In genomic region chr18:79945118-79946042, GRCh38 we compare ENCODE assay signal across 15 cellular contexts. TPM values are rescaled to one million over a fixed set of nuclear protein-coding genes. Genes with fewer than 3 reads are reported as not detected.
A peak's percentile ranks its signal among the peaks of the same experiment; 100 is the strongest.
DNase-seq lines count a peak whose midpoint lies in the region; ATAC-seq, FAIRE-seq and TF ChIP-seq lines count a peak whose summit lies in the region.
"Had no signal": no experiment of that assay in that cellular context is flagged by ENCODE, and none has a peak within 500 bp of the region (broad histone marks: within the 10 kb centered on the region; RNA-seq: fewer than 3 reads in every experiment).

No MANE protein-coding gene starts in this region.

- no peaks in the 10 kb centered on the region; the same call in 2 of the 3 replicates for H3K36me3 Mint-ChIP-seq in GM23338 (ENCODE audit: low read depth)
- H3K36me3 Mint-ChIP-seq in stimulated activated effector memory CD8-positive, alpha-beta T cell treated with anti-CD3 and anti-CD28 coated beads, Interleukin-12 subunit alpha, Interleukin-12 subunit beta, amount 100 ng/mL, for 72 hours, result peaks cover 39% of the 10 kb centered on the region

- TF ChIP-seq POLR2A in HepG2 (IDR thresholded peaks at IDR 0.05; ENCODE audit: insufficient read depth in 1 of 2, low read depth in 2 of 2, low read length in 2 of 2), result no peak

- peaks cover 13% of the 10 kb centered on the region for H3K27me3 ChIP-seq in GM23338 (ENCODE audit: insufficient read depth)
- H3K27me3 ChIP-seq in WERI-Rb-1 (ENCODE audit: insufficient read depth, low read depth, severe bottlenecking), result no peaks in the 10 kb centered on the region
- no peaks in the 10 kb centered on the region; a peak in 1 of 5 replicates for H3K27me3 ChIP-seq in HepG2 (ENCODE audit: control insufficient read depth in 1 of 2, insufficient read depth in 2 of 2, low read length in 2 of 2)
- H3K27me3 ChIP-seq: heart left ventricle had no signal

- H3K4me2 ChIP-seq in GM23338, result no peak overlapping the region
- peak overlapping the region; percentile 14; the same call in 1 of the 2 replicates for H3K4me2 ChIP-seq in HepG2 (ENCODE audit: low read depth, low read length)

- no peak overlapping the region for H3K27ac ChIP-seq in GM23338 (ENCODE audit: low read depth)
- H3K27ac ChIP-seq in WERI-Rb-1, result no peak overlapping the region; the same call in 1 of the 2 replicates
- H3K27ac ChIP-seq in HepG2 (ENCODE audit: extremely low read length, insufficient read depth, low read length), result peak overlapping the region; percentile 28
- H3K27ac ChIP-seq: heart left ventricle had no signal

- no peaks in the 10 kb centered on the region for H3K79me2 ChIP-seq in GM23338 (replicated peaks; ENCODE audit: insufficient read depth)
- peaks cover 91% of the 10 kb centered on the region for H3K79me2 ChIP-seq in HepG2 (ENCODE audit: insufficient read depth, low read length)

- H3K4me1 ChIP-seq in GM23338 (ENCODE audit: insufficient read depth), result no peaks in the 10 kb centered on the region
- peaks cover 90% of the 10 kb centered on the region for H3K4me1 ChIP-seq in HepG2 (ENCODE audit: insufficient read depth, low read length)

- H3K4me1 Mint-ChIP-seq in GM23338, result peaks cover 17% of the 10 kb centered on the region
- peaks cover 52% of the 10 kb centered on the region for H3K4me1 Mint-ChIP-seq in stimulated activated effector memory CD8-positive, alpha-beta T cell treated with anti-CD3 and anti-CD28 coated beads, Interleukin-12 subunit alpha, Interleukin-12 subunit beta, amount 100 ng/mL, for 72 hours

- no peak overlapping the region for H3K27ac Mint-ChIP-seq in GM23338
- peak overlapping the region; percentile 95 for H3K27ac Mint-ChIP-seq in stimulated activated effector memory CD8-positive, alpha-beta T cell treated with anti-CD3 and anti-CD28 coated beads, Interleukin-12 subunit alpha, Interleukin-12 subunit beta, amount 100 ng/mL, for 72 hours

- no peak overlapping the region for H3K4me3 Mint-ChIP-seq in GM23338
- no peak overlapping the region for H3K4me3 Mint-ChIP-seq in stimulated activated effector memory CD8-positive, alpha-beta T cell treated with anti-CD3 and anti-CD28 coated beads, Interleukin-12 subunit alpha, Interleukin-12 subunit beta, amount 100 ng/mL, for 72 hours

- TF ChIP-seq EP300 in HepG2 (IDR thresholded peaks at IDR 0.05; ENCODE audit: low read depth in 2 of 2, low read length in 2 of 2), result no peak
- TF ChIP-seq EP300 in HepG2 (CRISPR knock-in tag; IDR thresholded peaks at IDR 0.05; ENCODE audit: borderline replicate concordance), result no peak

- in situ Hi-C loops in HepG2 (cut with HindIII; ENCODE audit: extremely low pct_ligation_motif_present, low pct_unique_long_range_greater_than_20kb), result no loop called here

- CTCF ChIA-PET in HepG2 (lab: Yijun Ruan, JAX; ENCODE audit: low intra/inter-chr PET ratio, low total read pairs), result no interaction called here

- H3F3A ChIP-seq in GM23338 (replicated peaks; ENCODE audit: low read depth), result no peaks in the 10 kb centered on the region

- 87% methylated on average over 11 of the region's 17 CpGs for WGBS in HepG2 (ENCODE audit: low lambda C conversion rate)

- peaks cover 17% of the 10 kb centered on the region for H3K27me3 Mint-ChIP-seq in GM23338 (ENCODE audit: insufficient read depth, low read depth, poor library complexity)

- ATAC-seq in GM23338 (peak; percentile 31; the same call in 2 of the 3 replicates), HepG2 (peak; percentile 16), HG03108 (IDR thresholded peaks at IDR 0.05; ENCODE audit: unreplicated experiment) (no peak)
- no peak for ATAC-seq in stimulated activated effector memory CD8-positive, alpha-beta T cell treated with anti-CD3 and anti-CD28 coated beads, Interleukin-12 subunit alpha, Interleukin-12 subunit beta, amount 100 ng/mL, for 72 hours
- ATAC-seq: heart left ventricle had no signal

- H3K9me2 ChIP-seq in GM23338 (ENCODE audit: insufficient read depth), result no peaks in the 10 kb centered on the region

- H4K20me1 ChIP-seq in GM23338 (replicated peaks; ENCODE audit: insufficient read depth) (peaks cover 10% of the 10 kb centered on the region; the same call in 1 of the 2 replicates), HepG2 (ENCODE audit: insufficient read depth, low read length) (peaks cover 13% of the 10 kb centered on the region; the same call in 1 of the 2 replicates)

- peak overlapping the region; percentile 36; the same call in 1 of the 2 replicates for H3K9ac ChIP-seq in HepG2 (ENCODE audit: insufficient read depth, low read depth, low read length)

- TF ChIP-seq RAD21 in HepG2 (CRISPR knock-in tag; IDR thresholded peaks at IDR 0.05), result no peak

- H3K36me3 ChIP-seq in GM23338 (ENCODE audit: insufficient read depth) (no peaks in the 10 kb centered on the region), WERI-Rb-1 (peaks cover 76% of the 10 kb centered on the region), HepG2 (replicated peaks in 1 of 2; ENCODE audit: control insufficient read depth in 1 of 2, insufficient read depth in 2 of 2, low read length in 2 of 2) (peaks cover 14 to 36% of the 10 kb centered on the region in 2 experiments; a peak in 4 of 5 replicates)

- TF ChIP-seq CTCF in GM23338 (conservative IDR thresholded peaks at IDR 0.05; ENCODE audit: low read depth in 2 of 2), result no peak
- no peak for TF ChIP-seq CTCF in WERI-Rb-1 (IDR thresholded peaks at IDR 0.05; ENCODE audit: low read depth, low read length)
- no peak for TF ChIP-seq CTCF in HepG2 (CRISPR knock-in tag; IDR thresholded peaks at IDR 0.05)
- TF ChIP-seq CTCF in GM10266 (IDR thresholded peaks at IDR 0.05; ENCODE audit: control insufficient read depth, insufficient read depth, low read depth, missing control alignments), result no peak

- H3K9me3 ChIP-seq in WERI-Rb-1 (ENCODE audit: severe bottlenecking) (no peaks in the 10 kb centered on the region), HepG2 (ENCODE audit: low read length) (no peaks in the 10 kb centered on the region)
- H3K9me3 ChIP-seq: heart left ventricle had no signal

- no peak for FAIRE-seq in HepG2 (lab: Jason Lieb, UNC)

- H2AFZ ChIP-seq in GM23338 (no peak overlapping the region), HepG2 (ENCODE audit: low read length) (no peak overlapping the region)

- intact Hi-C loops in HepG2 (cut with micrococcal nuclease; ENCODE audit: unreplicated experiment), result no loop called here

- DNase-seq in GM23338 (ENCODE audit: low spot score) (no peak), WERI-Rb-1 (peak; percentile 17), HepG2 (ENCODE audit: low spot score) (no peak), H4 (ENCODE audit: low spot score) (no peak), GM10266 (ENCODE audit: extremely low spot score) (no peak), NCI-H128 (lab: John Stamatoyannopoulos, UW; ENCODE audit: unreplicated experiment) (no peak)
- DNase-seq in stimulated activated effector memory CD8-positive, alpha-beta T cell treated with anti-CD3 and anti-CD28 coated beads, Interleukin-12 subunit alpha, Interleukin-12 subunit beta, amount 100 ng/mL, for 72 hours (ENCODE audit: low spot score in 2 of 2), result no peak
- DNase-seq: activated CD4-positive, CD25-positive, alpha-beta regulatory T cell; activated naive CD4-positive, alpha-beta T cell treated with Interleukin-2 at 50 U/mL for 16 hours; DMS79; effector memory CD4-positive, alpha-beta T cell; IMR-90; mammary epithelial cell had no signal

- no peaks in the 10 kb centered on the region; the same call in 2 of the 3 replicates for H3K9me3 Mint-ChIP-seq in GM23338
- H3K9me3 Mint-ChIP-seq in stimulated activated effector memory CD8-positive, alpha-beta T cell treated with anti-CD3 and anti-CD28 coated beads, Interleukin-12 subunit alpha, Interleukin-12 subunit beta, amount 100 ng/mL, for 72 hours, result no peaks in the 10 kb centered on the region

- no TSS peak for BruUV-seq in HepG2 (replicated peaks; lab: Mats Ljungman, UMichigan)

- no peak overlapping the region for H3K4me3 ChIP-seq in GM23338
- no peak overlapping the region for H3K4me3 ChIP-seq in WERI-Rb-1 (ENCODE audit: low read depth, low read length)
- H3K4me3 ChIP-seq in HepG2 (replicated peaks in 1 of 3; ENCODE audit: insufficient read depth in 1 of 3, low read depth in 2 of 3, low read length in 3 of 3), result no peak overlapping the region
- H3K4me3 ChIP-seq: heart left ventricle had no signal

- POLR2A ChIA-PET in HepG2 (lab: Yijun Ruan, JAX), result interaction anchor here (0.9 to 1.9 kb wide), 3 partner anchors 9 to 11 kb away, joined by 3 to 6 read pairs (median 4); no protein-coding TSS in a partner anchor

RNA-seq across cellular contexts. Expression of gene SLC66A2, which starts 6.1 kb away (rescaled TPM):
- 10.9 and 18.1 TPM in 2 replicates for total RNA-seq in GM23338 (2014; rRNA removed; shearing (Covaris generic))
- polyA plus RNA-seq in GM23338 (2016; fragmentation: Nextera tagmentation; extraction: Ambion mirVana) (4.0 and 5.4 TPM in 2 replicates), HepG2 (2011; rRNA removed) (33.5 and 62.5 TPM in 2 replicates)
- total RNA-seq in HepG2 (2016; rRNA removed; fragmentation: Illumina TruSeq; extraction: Trizol), result 30.3 and 41.9 TPM in 2 replicates
- 40.5 and 40.6 TPM in 2 replicates for total RNA-seq in HepG2 (2016; cell fraction: cytosol; rRNA removed; fragmentation: Illumina TruSeq; extraction: Trizol; ENCODE audit: low read depth)
- 29.0 and 42.7 TPM in 2 replicates for total RNA-seq in HepG2 (2016; cell fraction: insoluble cytoplasmic fraction; rRNA removed; fragmentation: Illumina TruSeq; extraction: Trizol)
- total RNA-seq in HepG2 (2016; cell fraction: membrane; rRNA removed; fragmentation: Illumina TruSeq; extraction: Trizol), result 74.6 and 79.6 TPM in 2 replicates
- total RNA-seq in HepG2 (2016; cell fraction: nucleus; rRNA removed; fragmentation: Illumina TruSeq; extraction: Trizol), result 24.3 and 28.3 TPM in 2 replicates
- polyA plus RNA-seq in HepG2 (2011; cell fraction: cytosol; rRNA removed), result 56.8 and 67.4 TPM in 2 replicates
- 84.2 and 87.0 TPM in 2 replicates for polyA plus RNA-seq in HepG2 (2011; cell fraction: nucleus; rRNA removed)
- polyA plus RNA-seq in HepG2 (2012), result 46.8 and 62.2 TPM in 2 replicates
- polyA plus RNA-seq in HepG2 (2016; cell fraction: cytosol; fragmentation: Illumina TruSeq; extraction: Trizol; ENCODE audit: low read depth), result 45.1 and 50.9 TPM in 2 replicates
- polyA plus RNA-seq in HepG2 (2016; cell fraction: insoluble cytoplasmic fraction; fragmentation: Illumina TruSeq; extraction: Trizol; ENCODE audit: low read depth), result 33.6 and 33.8 TPM in 2 replicates
- 69.1 and 69.7 TPM in 2 replicates for polyA plus RNA-seq in HepG2 (2016; cell fraction: membrane; fragmentation: Illumina TruSeq; extraction: Trizol; ENCODE audit: low read depth)
- polyA plus RNA-seq in HepG2 (2016; cell fraction: nucleus; fragmentation: Illumina TruSeq; extraction: Trizol; ENCODE audit: insufficient read depth, low read depth), result 43.3 and 46.8 TPM in 2 replicates
- 19.8 and 109 TPM in 2 replicates for polyA minus RNA-seq in HepG2 (2011; rRNA and poly(A)+ RNA removed; ENCODE audit: low replicate concordance)
- polyA minus RNA-seq in HepG2 (2011; cell fraction: cytosol; rRNA and poly(A)+ RNA removed), result 28.8 and 32.5 TPM in 2 replicates
- polyA minus RNA-seq in HepG2 (2011; cell fraction: nucleus; rRNA and poly(A)+ RNA removed), result 27.0 and 33.3 TPM in 2 replicates
- 17.4 and 25.6 TPM in 2 replicates for total RNA-seq in H4 (2014; rRNA removed; shearing (Covaris generic))

RNA-seq across cellular contexts. Expression of gene HSBP1L1, which starts 19.1 kb away (rescaled TPM):
- 1.8 TPM in 1 of 2 replicates, not detected in the other for total RNA-seq in GM23338 (2014; rRNA removed; shearing (Covaris generic))
- polyA plus RNA-seq in GM23338 (2016; fragmentation: Nextera tagmentation; extraction: Ambion mirVana) (2.3 and 3.7 TPM in 2 replicates), HepG2 (2011; rRNA removed) (41.2 and 45.1 TPM in 2 replicates)
- total RNA-seq in HepG2 (2016; rRNA removed; fragmentation: Illumina TruSeq; extraction: Trizol), result 15.3 and 22.6 TPM in 2 replicates
- 28.9 and 34.1 TPM in 2 replicates for total RNA-seq in HepG2 (2016; cell fraction: cytosol; rRNA removed; fragmentation: Illumina TruSeq; extraction: Trizol; ENCODE audit: low read depth)
- total RNA-seq in HepG2 (2016; cell fraction: insoluble cytoplasmic fraction; rRNA removed; fragmentation: Illumina TruSeq; extraction: Trizol), result 13.5 and 21.2 TPM in 2 replicates
- 33.2 and 40.1 TPM in 2 replicates for total RNA-seq in HepG2 (2016; cell fraction: membrane; rRNA removed; fragmentation: Illumina TruSeq; extraction: Trizol)
- total RNA-seq in HepG2 (2016; cell fraction: nucleus; rRNA removed; fragmentation: Illumina TruSeq; extraction: Trizol), result 17.7 and 20.7 TPM in 2 replicates
- polyA plus RNA-seq in HepG2 (2011; cell fraction: cytosol; rRNA removed), result 28.0 and 28.5 TPM in 2 replicates
- 34.3 and 53.2 TPM in 2 replicates for polyA plus RNA-seq in HepG2 (2011; cell fraction: nucleus; rRNA removed)
- 26.1 and 32.6 TPM in 2 replicates for polyA plus RNA-seq in HepG2 (2012)
- polyA plus RNA-seq in HepG2 (2016; cell fraction: cytosol; fragmentation: Illumina TruSeq; extraction: Trizol; ENCODE audit: low read depth), result 36.8 and 50.0 TPM in 2 replicates
- polyA plus RNA-seq in HepG2 (2016; cell fraction: insoluble cytoplasmic fraction; fragmentation: Illumina TruSeq; extraction: Trizol; ENCODE audit: low read depth), result 17.9 and 18.7 TPM in 2 replicates
- polyA plus RNA-seq in HepG2 (2016; cell fraction: membrane; fragmentation: Illumina TruSeq; extraction: Trizol; ENCODE audit: low read depth), result 33.7 and 42.5 TPM in 2 replicates
- polyA plus RNA-seq in HepG2 (2016; cell fraction: nucleus; fragmentation: Illumina TruSeq; extraction: Trizol; ENCODE audit: insufficient read depth, low read depth), result 68.0 and 69.5 TPM in 2 replicates
- 4.1 and 8.6 TPM in 2 replicates for polyA minus RNA-seq in HepG2 (2011; rRNA and poly(A)+ RNA removed; ENCODE audit: low replicate concordance)
- 5.3 and 7.9 TPM in 2 replicates for polyA minus RNA-seq in HepG2 (2011; cell fraction: cytosol; rRNA and poly(A)+ RNA removed)
- 23.3 and 28.1 TPM in 2 replicates for polyA minus RNA-seq in HepG2 (2011; cell fraction: nucleus; rRNA and poly(A)+ RNA removed)
- total RNA-seq in H4 (2014; rRNA removed; shearing (Covaris generic)), result 16.9 and 26.2 TPM in 2 replicates

RNA-seq across cellular contexts. Expression of gene TXNL4A, which starts 43.0 kb away (rescaled TPM):
- 45.9 and 51.0 TPM in 2 replicates for total RNA-seq in GM23338 (2014; rRNA removed; shearing (Covaris generic))
- polyA plus RNA-seq in GM23338 (2016; fragmentation: Nextera tagmentation; extraction: Ambion mirVana) (271 and 277 TPM in 2 replicates), HepG2 (2011; rRNA removed) (135 and 172 TPM in 2 replicates)
- total RNA-seq in HepG2 (2016; rRNA removed; fragmentation: Illumina TruSeq; extraction: Trizol), result 192 and 202 TPM in 2 replicates
- total RNA-seq in HepG2 (2016; cell fraction: cytosol; rRNA removed; fragmentation: Illumina TruSeq; extraction: Trizol; ENCODE audit: low read depth), result 596 and 716 TPM in 2 replicates
- total RNA-seq in HepG2 (2016; cell fraction: insoluble cytoplasmic fraction; rRNA removed; fragmentation: Illumina TruSeq; extraction: Trizol), result 185 and 204 TPM in 2 replicates
- total RNA-seq in HepG2 (2016; cell fraction: membrane; rRNA removed; fragmentation: Illumina TruSeq; extraction: Trizol), result 533 and 635 TPM in 2 replicates
- total RNA-seq in HepG2 (2016; cell fraction: nucleus; rRNA removed; fragmentation: Illumina TruSeq; extraction: Trizol), result 56.2 and 79.7 TPM in 2 replicates
- 131 and 145 TPM in 2 replicates for polyA plus RNA-seq in HepG2 (2011; cell fraction: cytosol; rRNA removed)
- polyA plus RNA-seq in HepG2 (2011; cell fraction: nucleus; rRNA removed), result 32.1 and 40.2 TPM in 2 replicates
- polyA plus RNA-seq in HepG2 (2012), result 123 and 145 TPM in 2 replicates
- 941 and 1,125 TPM in 2 replicates for polyA plus RNA-seq in HepG2 (2016; cell fraction: cytosol; fragmentation: Illumina TruSeq; extraction: Trizol; ENCODE audit: low read depth)
- 223 and 229 TPM in 2 replicates for polyA plus RNA-seq in HepG2 (2016; cell fraction: insoluble cytoplasmic fraction; fragmentation: Illumina TruSeq; extraction: Trizol; ENCODE audit: low read depth)
- polyA plus RNA-seq in HepG2 (2016; cell fraction: membrane; fragmentation: Illumina TruSeq; extraction: Trizol; ENCODE audit: low read depth), result 563 and 676 TPM in 2 replicates
- polyA plus RNA-seq in HepG2 (2016; cell fraction: nucleus; fragmentation: Illumina TruSeq; extraction: Trizol; ENCODE audit: insufficient read depth, low read depth), result 165 and 194 TPM in 2 replicates
- 36.7 and 86.4 TPM in 2 replicates for polyA minus RNA-seq in HepG2 (2011; rRNA and poly(A)+ RNA removed; ENCODE audit: low replicate concordance)
- 44.1 and 45.4 TPM in 2 replicates for polyA minus RNA-seq in HepG2 (2011; cell fraction: cytosol; rRNA and poly(A)+ RNA removed)
- polyA minus RNA-seq in HepG2 (2011; cell fraction: nucleus; rRNA and poly(A)+ RNA removed), result 14.9 and 19.2 TPM in 2 replicates
- total RNA-seq in H4 (2014; rRNA removed; shearing (Covaris generic)), result 144 and 146 TPM in 2 replicates

Comparison
In these comparisons a context has a peak if more than half of its experiments do, and no peak if none do; other contexts are left out.
1. ATAC-seq: peak in GM23338 (single experiment) and HepG2 (single experiment); none in stimulated activated effector memory CD8-positive, alpha-beta T cell treated with anti-CD3 and anti-CD28 coated beads, Interleukin-12 subunit alpha, Interleukin-12 subunit beta, amount 100 ng/mL, for 72 hours (single experiment) and HG03108 (single experiment).